15 cellular contexts compared by ENCODE assay signal in the genomic region with DNA sequence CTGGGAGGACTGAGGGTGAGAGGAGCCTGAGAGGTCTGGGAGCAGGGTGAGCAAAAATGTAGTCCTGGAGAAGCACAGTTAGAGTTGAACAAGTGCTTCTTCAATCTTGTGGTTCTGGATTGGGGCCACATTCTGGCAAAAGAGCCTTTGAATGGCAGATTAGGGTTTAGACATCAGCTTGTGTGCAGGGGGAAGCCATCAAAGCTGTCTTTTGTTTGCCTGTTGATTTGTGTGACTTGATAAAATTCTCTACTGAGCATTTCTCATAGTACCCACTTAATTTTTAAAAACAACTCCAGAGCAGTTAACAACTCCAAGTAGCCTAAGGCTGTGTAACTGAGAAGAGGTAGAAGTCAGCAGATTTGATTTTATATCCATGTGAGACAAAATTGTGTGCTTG.
A peak's percentile ranks its signal among the peaks of the same experiment; 100 is the strongest.
DNase-seq lines count a peak whose midpoint lies in the region; ATAC-seq and TF ChIP-seq lines count a peak whose summit lies in the region.
"Had no signal": no experiment of that assay in that cellular context is flagged by ENCODE, and none has a peak within 500 bp of the region (broad histone marks: within the 10 kb centered on the region; RNA-seq: fewer than 3 reads in every experiment).

No MANE protein-coding gene starts in this region.

- ATAC-seq in HG02623 (IDR thresholded peaks at IDR 0.05; ENCODE audit: unreplicated experiment) (no peak), HG02870 (IDR thresholded peaks at IDR 0.05; ENCODE audit: unreplicated experiment) (no peak)
- ATAC-seq in activated CD4-positive, CD25-positive, alpha-beta regulatory T cell treated with anti-CD3 and anti-CD28 coated beads, Interleukin-2, amount 50 U/mL, for 24 hours = no peak

- no peaks in the 10 kb centered on the region for H3K36me3 ChIP-seq in HEK293 (ENCODE audit: control insufficient read depth in 2 of 2, insufficient read depth in 1 of 2, low read length in 2 of 2)

- CTCF ChIA-PET in HEK293 (lab: Yijun Ruan, JAX) = interaction anchor here (1.3 kb wide), 1 partner anchor 50 kb away, joined by 5 read pairs; no protein-coding TSS in a partner anchor

- H3K9me3 ChIP-seq in HEK293 (ENCODE audit: control insufficient read depth, insufficient read depth, low read depth, low read length) = no peaks in the 10 kb centered on the region

- no peaks in the 10 kb centered on the region; the same call in 1 of the 2 replicates for H3K4me1 ChIP-seq in HEK293 (ENCODE audit: control insufficient read depth, insufficient read depth, low read length)

- H3K27ac ChIP-seq in HEK293 (ENCODE audit: extremely low read depth, low read depth, low read length) = no peak overlapping the region
- H3K27ac ChIP-seq: HL-60 had no signal

- peak; percentile 43 for DNase-seq in RPMI7951 (ENCODE audit: low read depth)
- peak; percentile 86 for DNase-seq in foreskin melanocyte
- DNase-seq in NCI-H128 (lab: John Stamatoyannopoulos, UW; ENCODE audit: unreplicated experiment) = no peak
- DNase-seq: C1 segment of cervical spinal cord; Calu3; CD4-positive, alpha-beta T cell; DMS 273 treated with DMSO at 0.1 percent for 48 hours; GDM1; GOT3; H9 had no signal

- POLR2A ChIA-PET in HEK293 (lab: Yijun Ruan, JAX) = interaction anchor here (0.5 kb wide), 1 partner anchor 465 kb away, joined by 4 read pairs; no protein-coding TSS in a partner anchor

- H3K4me3 ChIP-seq in HEK293 (ENCODE audit: low read depth, low read length) = no peak overlapping the region

- no peak for TF ChIP-seq CTCF in HEK293 (tag by site-specific recombination; IDR thresholded peaks at IDR 0.05)

TF ChIP-seq in HEK293, 187 proteins besides CTCF, POLR2A, EP300 and RAD21:
- TF ChIP-seq, protein P1, sequence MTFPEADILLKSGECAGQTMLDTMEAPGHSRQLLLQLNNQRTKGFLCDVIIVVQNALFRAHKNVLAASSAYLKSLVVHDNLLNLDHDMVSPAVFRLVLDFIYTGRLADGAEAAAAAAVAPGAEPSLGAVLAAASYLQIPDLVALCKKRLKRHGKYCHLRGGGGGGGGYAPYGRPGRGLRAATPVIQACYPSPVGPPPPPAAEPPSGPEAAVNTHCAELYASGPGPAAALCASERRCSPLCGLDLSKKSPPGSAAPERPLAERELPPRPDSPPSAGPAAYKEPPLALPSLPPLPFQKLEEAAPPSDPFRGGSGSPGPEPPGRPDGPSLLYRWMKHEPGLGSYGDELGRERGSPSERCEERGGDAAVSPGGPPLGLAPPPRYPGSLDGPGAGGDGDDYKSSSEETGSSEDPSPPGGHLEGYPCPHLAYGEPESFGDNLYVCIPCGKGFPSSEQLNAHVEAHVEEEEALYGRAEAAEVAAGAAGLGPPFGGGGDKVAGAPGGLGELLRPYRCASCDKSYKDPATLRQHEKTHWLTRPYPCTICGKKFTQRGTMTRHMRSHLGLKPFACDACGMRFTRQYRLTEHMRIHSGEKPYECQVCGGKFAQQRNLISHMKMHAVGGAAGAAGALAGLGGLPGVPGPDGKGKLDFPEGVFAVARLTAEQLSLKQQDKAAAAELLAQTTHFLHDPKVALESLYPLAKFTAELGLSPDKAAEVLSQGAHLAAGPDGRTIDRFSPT (tag by site-specific recombination; IDR thresholded peaks at IDR 0.05) = no peak
- TF ChIP-seq ZNF335 (tag by site-specific recombination; conservative IDR thresholded peaks at IDR 0.05) (peak; percentile 26; the same call in 1 of the 2 replicates), ZNF843 (tag by site-specific recombination; IDR thresholded peaks at IDR 0.05) (peak; percentile 31; the same call in 1 of the 2 replicates), OSR2 (tag by site-specific recombination; IDR thresholded peaks at IDR 0.05) (peak; percentile 9; the same call in 1 of the 2 replicates), FEZF1 (tag by site-specific recombination; IDR thresholded peaks at IDR 0.05) (peak; percentile 66)
- TF ChIP-seq, protein P2, sequence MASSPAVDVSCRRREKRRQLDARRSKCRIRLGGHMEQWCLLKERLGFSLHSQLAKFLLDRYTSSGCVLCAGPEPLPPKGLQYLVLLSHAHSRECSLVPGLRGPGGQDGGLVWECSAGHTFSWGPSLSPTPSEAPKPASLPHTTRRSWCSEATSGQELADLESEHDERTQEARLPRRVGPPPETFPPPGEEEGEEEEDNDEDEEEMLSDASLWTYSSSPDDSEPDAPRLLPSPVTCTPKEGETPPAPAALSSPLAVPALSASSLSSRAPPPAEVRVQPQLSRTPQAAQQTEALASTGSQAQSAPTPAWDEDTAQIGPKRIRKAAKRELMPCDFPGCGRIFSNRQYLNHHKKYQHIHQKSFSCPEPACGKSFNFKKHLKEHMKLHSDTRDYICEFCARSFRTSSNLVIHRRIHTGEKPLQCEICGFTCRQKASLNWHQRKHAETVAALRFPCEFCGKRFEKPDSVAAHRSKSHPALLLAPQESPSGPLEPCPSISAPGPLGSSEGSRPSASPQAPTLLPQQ (tag by site-specific recombination; IDR thresholded peaks at IDR 0.05) = no peak
